Comparison of ENCODE assay signal across 16 cellular contexts in the genomic region with DNA sequence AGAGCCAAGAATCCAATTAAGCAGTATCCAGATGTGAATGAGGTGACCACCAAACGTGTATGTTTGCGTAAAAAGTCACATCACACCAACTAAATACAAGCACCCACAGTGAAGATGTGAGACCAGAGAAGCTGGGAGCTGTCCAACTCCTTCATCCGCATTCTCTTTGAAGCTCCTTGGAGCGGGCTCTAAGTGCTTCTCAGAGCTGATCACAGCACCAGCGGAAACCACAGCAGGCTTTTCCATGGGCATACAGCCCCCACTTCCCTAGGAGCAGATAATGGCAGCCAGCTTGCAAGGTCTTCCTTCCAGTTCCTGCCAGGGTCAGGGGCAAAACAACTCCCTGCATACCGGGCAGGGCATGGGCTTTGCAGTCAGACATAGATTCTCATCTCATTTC. TPM values are rescaled to one million over a fixed set of nuclear protein-coding genes. Genes with fewer than 3 reads are reported as not detected.
DNase-seq lines count a peak whose midpoint lies in the region; ATAC-seq and TF ChIP-seq lines count a peak whose summit lies in the region.
"Had no signal": no experiment of that assay in that cellular context is flagged by ENCODE, and none has a peak within 500 bp of the region (broad histone marks: within the 10 kb centered on the region; RNA-seq: fewer than 3 reads in every experiment).

No MANE protein-coding gene starts in this region.

- TF ChIP-seq CTCF in HEK293 (tag by site-specific recombination; IDR thresholded peaks at IDR 0.05), result no peak
- no peak for TF ChIP-seq CTCF in testis (IDR thresholded peaks at IDR 0.05)

- DNase-seq in astrocyte of the hippocampus (ENCODE audit: low read depth, low spot score) (peak; percentile 57), lung microvascular endothelial cell (ENCODE audit: low read depth in 2 of 2) (peak; percentile 7 to 54), testis (peak; percentile 74), DMS53 (lab: John Stamatoyannopoulos, UW) (no peak)
- DNase-seq: activated CD4-positive, alpha-beta T cell treated with anti-CD3 and anti-CD28 coated beads for 1 hour; CD4-positive, CD25-positive, alpha-beta regulatory T cell; effector memory CD8-positive, alpha-beta T cell; left cardiac atrium; NCI-H1105; NCI-H2029; NCI-H345; SHP77 had no signal

- H3K4me3 ChIP-seq in HEK293 (ENCODE audit: low read depth, low read length), result no peak overlapping the region
- H3K4me3 ChIP-seq in testis, result no peak overlapping the region

- no peak for TF ChIP-seq POLR2A in testis (IDR thresholded peaks at IDR 0.05)

- no peak for ATAC-seq in HG02588 (IDR thresholded peaks at IDR 0.05; ENCODE audit: unreplicated experiment)
- ATAC-seq in HG02973 (IDR thresholded peaks at IDR 0.05; ENCODE audit: unreplicated experiment), result no peak
- ATAC-seq: activated naive CD4-positive, alpha-beta T cell treated with anti-CD3 and anti-CD28 coated beads, Interleukin-2, amount 50 U/mL, for 72 hours; effector memory CD8-positive, alpha-beta T cell had no signal

- 65 to 68% methylated on average over 6 of the region's 6 CpGs for WGBS in testis, 2 donors

- intact Hi-C loops in testis (cut with DNase I; ENCODE audit: low total_unique reads), result no loop called here

- H3K9me3 ChIP-seq in HEK293 (ENCODE audit: control insufficient read depth, insufficient read depth, low read depth, low read length) (no peaks in the 10 kb centered on the region), testis (no peaks in the 10 kb centered on the region)

- CTCF ChIA-PET in HEK293 (lab: Yijun Ruan, JAX), result interaction anchor here (0.6 to 1.4 kb wide), 2 partner anchors 8 to 9 kb away, joined by 3 read pairs; no protein-coding TSS in a partner anchor

- no peaks in the 10 kb centered on the region for H3K27me3 ChIP-seq in testis

- POLR2A ChIA-PET in HEK293 (lab: Yijun Ruan, JAX), result no interaction called here

- H3K27ac ChIP-seq in HEK293 (ENCODE audit: extremely low read depth, low read depth, low read length) (no peak overlapping the region), testis (peak overlapping the region in 1 of 2 donors; percentile 44)

- H3K4me1 ChIP-seq in HEK293 (ENCODE audit: control insufficient read depth, insufficient read depth, low read length) (peaks cover 18% of the 10 kb centered on the region), testis (peaks cover 66% of the 10 kb centered on the region)

- H3K36me3 ChIP-seq in HEK293 (ENCODE audit: control insufficient read depth in 2 of 2, insufficient read depth in 1 of 2, low read length in 2 of 2) (no peaks in the 10 kb centered on the region), testis (ENCODE audit: low read depth, missing control alignments) (no peaks in the 10 kb centered on the region)

TF ChIP-seq in HEK293, 187 proteins besides CTCF, POLR2A, EP300 and RAD21:
- TF ChIP-seq, protein P1, sequence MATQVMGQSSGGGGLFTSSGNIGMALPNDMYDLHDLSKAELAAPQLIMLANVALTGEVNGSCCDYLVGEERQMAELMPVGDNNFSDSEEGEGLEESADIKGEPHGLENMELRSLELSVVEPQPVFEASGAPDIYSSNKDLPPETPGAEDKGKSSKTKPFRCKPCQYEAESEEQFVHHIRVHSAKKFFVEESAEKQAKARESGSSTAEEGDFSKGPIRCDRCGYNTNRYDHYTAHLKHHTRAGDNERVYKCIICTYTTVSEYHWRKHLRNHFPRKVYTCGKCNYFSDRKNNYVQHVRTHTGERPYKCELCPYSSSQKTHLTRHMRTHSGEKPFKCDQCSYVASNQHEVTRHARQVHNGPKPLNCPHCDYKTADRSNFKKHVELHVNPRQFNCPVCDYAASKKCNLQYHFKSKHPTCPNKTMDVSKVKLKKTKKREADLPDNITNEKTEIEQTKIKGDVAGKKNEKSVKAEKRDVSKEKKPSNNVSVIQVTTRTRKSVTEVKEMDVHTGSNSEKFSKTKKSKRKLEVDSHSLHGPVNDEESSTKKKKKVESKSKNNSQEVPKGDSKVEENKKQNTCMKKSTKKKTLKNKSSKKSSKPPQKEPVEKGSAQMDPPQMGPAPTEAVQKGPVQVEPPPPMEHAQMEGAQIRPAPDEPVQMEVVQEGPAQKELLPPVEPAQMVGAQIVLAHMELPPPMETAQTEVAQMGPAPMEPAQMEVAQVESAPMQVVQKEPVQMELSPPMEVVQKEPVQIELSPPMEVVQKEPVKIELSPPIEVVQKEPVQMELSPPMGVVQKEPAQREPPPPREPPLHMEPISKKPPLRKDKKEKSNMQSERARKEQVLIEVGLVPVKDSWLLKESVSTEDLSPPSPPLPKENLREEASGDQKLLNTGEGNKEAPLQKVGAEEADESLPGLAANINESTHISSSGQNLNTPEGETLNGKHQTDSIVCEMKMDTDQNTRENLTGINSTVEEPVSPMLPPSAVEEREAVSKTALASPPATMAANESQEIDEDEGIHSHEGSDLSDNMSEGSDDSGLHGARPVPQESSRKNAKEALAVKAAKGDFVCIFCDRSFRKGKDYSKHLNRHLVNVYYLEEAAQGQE (tag by site-specific recombination; IDR thresholded peaks at IDR 0.05), result peak; percentile 86
- no peak for TF ChIP-seq ZNF19 (tag by site-specific recombination; IDR thresholded peaks at IDR 0.05; ENCODE audit: low read depth)

RNA-seq across cellular contexts. Expression of a gene that starts 36.4 kb away (rescaled TPM):
- 4.8 and 14.5 TPM in 2 replicates for total RNA-seq in lung microvascular endothelial cell
- 100 to 1,000 TPM; 241 to 342 TPM for total RNA-seq in testis
- polyA plus RNA-seq in testis (ENCODE audit: insufficient read depth, low read depth, low replicate concordance), result 112 TPM
- total RNA-seq: CD4-positive, CD25-positive, alpha-beta regulatory T cell had no signal
- polyA plus RNA-seq: CD4-positive, CD25-positive, alpha-beta regulatory T cell had no signal

Comparison
In these comparisons a context has a peak if more than half of its experiments do, and no peak if none do; other contexts are left out.
1. RNA of a gene that starts 36.4 kb away (total RNA-seq): 241 to 342 TPM in testis; 4.8 to 14.5 TPM in lung microvascular endothelial cell; every median in the first group is over 10 times any median in the second.